ENCODE assay signal across 11 cellular contexts in genomic region chr17:52653014-52653413, GRCh38.
"Had no signal": no experiment of that assay in that cellular context is flagged by ENCODE, and none has a peak within 500 bp of the region (broad histone marks: within the 10 kb centered on the region; RNA-seq: fewer than 3 reads in every experiment).

No MANE protein-coding gene starts in this region.

- H3K4me1 Mint-ChIP-seq: GM23338, H9 had no signal

- H3K4me3 ChIP-seq: GM23248, GM23338, HAP-1 had no signal

- H3K9me3 Mint-ChIP-seq: GM23338, H9 had no signal

- H2AFZ ChIP-seq: GM23248 had no signal

- H3K4me1 ChIP-seq: HAP-1 had no signal

- H3K9me3 ChIP-seq: HAP-1 had no signal

- H3K27ac Mint-ChIP-seq: GM23338, H9, HFFc6 had no signal

- H3K36me3 ChIP-seq: HAP-1 had no signal

- H3K27ac ChIP-seq: GM23248 had no signal

- FAIRE-seq: H1, H54 had no signal

- H3K4me2 ChIP-seq: GM23338 had no signal

- H3K4me3 Mint-ChIP-seq: GM23338, H9, HFFc6 had no signal

- H3K9ac ChIP-seq: GM23248 had no signal

- DNase-seq: GM23248, GOT3, H7, H9, HCEC 1CT, HFFc6 had no signal

- ATAC-seq: GM23338, HCT116 had no signal
